ENCODE assay signal across 14 cellular contexts in the genomic region with DNA sequence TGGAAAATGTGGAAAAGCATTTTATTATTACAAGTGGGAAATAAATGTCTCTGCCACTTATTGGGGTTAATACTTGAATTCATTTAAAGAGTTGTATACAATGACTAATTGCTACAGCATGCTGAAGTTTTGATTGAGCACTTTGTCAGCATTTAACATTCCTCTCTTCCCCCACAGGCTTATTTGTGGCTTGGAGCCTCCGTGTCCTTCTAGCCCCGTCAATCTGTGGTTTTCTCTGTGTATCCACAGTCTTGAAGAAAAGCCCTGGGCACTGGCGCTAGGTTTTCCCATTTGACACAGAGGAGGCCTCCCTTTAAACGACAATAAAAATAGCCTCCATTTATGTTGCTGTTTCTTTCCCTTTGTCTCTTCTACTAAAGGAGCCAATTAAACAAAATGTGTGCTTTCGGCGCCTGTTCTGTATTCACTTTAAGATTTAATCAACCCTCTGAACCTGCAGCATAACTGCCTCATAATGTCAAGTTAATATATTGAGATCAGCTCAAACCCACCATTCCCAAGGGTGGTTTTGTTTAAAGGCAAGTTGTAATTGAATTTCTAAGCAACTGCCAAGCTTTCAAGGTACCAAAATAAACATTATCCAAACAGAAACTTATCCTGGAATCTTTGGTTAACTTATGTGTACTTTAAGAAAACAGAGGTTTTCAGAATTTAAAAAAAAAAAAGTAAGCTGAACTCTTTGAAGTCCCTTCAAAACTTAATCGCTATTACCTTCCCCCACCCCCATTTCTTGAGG.
DNase-seq lines count a peak whose midpoint lies in the region; TF ChIP-seq lines count a peak whose summit lies in the region.
"Had no signal": no experiment of that assay in that cellular context is flagged by ENCODE, and none has a peak within 500 bp of the region (broad histone marks: within the 10 kb centered on the region; RNA-seq: fewer than 3 reads in every experiment).

No MANE protein-coding gene starts in this region.

- no peak overlapping the region for H3K4me3 Mint-ChIP-seq in activated CD4-positive, alpha-beta memory T cell treated with anti-CD3 and anti-CD28 coated beads for 36 hours
- H3K4me3 Mint-ChIP-seq: activated CD4-positive, alpha-beta T cell treated with anti-CD3 and anti-CD28 coated beads, Interleukin-2, amount 10 ng/mL, durations not matched to agents 7 days and 5 days; central memory CD8-positive, alpha-beta T cell had no signal

- H3K9me3 ChIP-seq in SK-N-SH (no peaks in the 10 kb centered on the region), stomach smooth muscle (ENCODE audit: control insufficient read depth in 2 of 2, low read length in 2 of 2) (no peaks in the 10 kb centered on the region)
- H3K9me3 ChIP-seq: gastrocnemius medialis, pancreas had no signal

- peaks cover 4% of the 10 kb centered on the region for H3F3A ChIP-seq in SK-N-SH (replicated peaks; ENCODE audit: insufficient read depth)

- no peak for TF ChIP-seq EP300 in SK-N-SH (IDR thresholded peaks at IDR 0.05; ENCODE audit: borderline replicate concordance in 1 of 2, low read depth in 1 of 2, low read length in 1 of 2)

- H3K4me3 ChIP-seq in SK-N-SH (ENCODE audit: low read depth in 2 of 2, low read length in 1 of 2) (no peak overlapping the region), fibroblast of villous mesenchyme (ENCODE audit: low read depth, low read length) (no peak overlapping the region), stomach smooth muscle (ENCODE audit: low read length in 2 of 2) (peak overlapping the region; percentile 17 to 37), coronary artery (no peak overlapping the region)
- H3K4me3 ChIP-seq: gastrocnemius medialis, pancreas had no signal

- no peaks in the 10 kb centered on the region for H3K79me2 ChIP-seq in SK-N-SH (ENCODE audit: insufficient read depth)

- H3K27me3 ChIP-seq in SK-N-SH (ENCODE audit: insufficient read depth) (peaks cover 5% of the 10 kb centered on the region; the same call in 1 of the 2 replicates), stomach smooth muscle (ENCODE audit: control insufficient read depth in 1 of 2, insufficient read depth in 2 of 2, low read length in 2 of 2) (no peaks in the 10 kb centered on the region)
- H3K27me3 ChIP-seq: gastrocnemius medialis, pancreas had no signal

- H3K4me1 Mint-ChIP-seq in activated CD4-positive, alpha-beta memory T cell treated with anti-CD3 and anti-CD28 coated beads for 36 hours (ENCODE audit: low read depth): no peaks in the 10 kb centered on the region
- H3K4me1 Mint-ChIP-seq: activated CD4-positive, alpha-beta T cell treated with anti-CD3 and anti-CD28 coated beads, Interleukin-2, amount 10 ng/mL, durations not matched to agents 7 days and 5 days; central memory CD8-positive, alpha-beta T cell had no signal

- CTCF ChIA-PET in SK-N-SH (lab: Yijun Ruan, JAX): no interaction called here
- CTCF ChIA-PET in activated CD4-positive, alpha-beta memory T cell treated with anti-CD3 and anti-CD28 coated beads for 36 hours (lab: Charles Lee): no interaction called here

- H3K36me3 ChIP-seq in SK-N-SH (replicated peaks in 1 of 2; ENCODE audit: control insufficient read depth in 1 of 2, insufficient read depth in 2 of 2, low read length in 1 of 2) (no peaks in the 10 kb centered on the region), stomach smooth muscle (ENCODE audit: control insufficient read depth in 2 of 2, insufficient read depth in 2 of 2, low read length in 2 of 2) (no peaks in the 10 kb centered on the region)
- H3K36me3 ChIP-seq: gastrocnemius medialis, pancreas had no signal

- peak overlapping the region; percentile 54 for H3K4me2 ChIP-seq in SK-N-SH

- no peaks in the 10 kb centered on the region for H3K9me2 ChIP-seq in SK-N-SH

- no peaks in the 10 kb centered on the region for H4K20me1 ChIP-seq in SK-N-SH (ENCODE audit: insufficient read depth)

- TF ChIP-seq CTCF in SK-N-SH (IDR thresholded peaks at IDR 0.05) (no peak), fibroblast of villous mesenchyme (IDR thresholded peaks at IDR 0.05; ENCODE audit: insufficient read depth, low read depth, low read length) (no peak), coronary artery (IDR thresholded peaks at IDR 0.05) (no peak)

- H3K4me1 ChIP-seq in SK-N-SH (ENCODE audit: control insufficient read depth in 1 of 2, insufficient read depth in 2 of 2, low read depth in 1 of 2, low read length in 1 of 2): peaks cover 0 to 4% of the 10 kb centered on the region in 2 experiments; a peak in 1 of 4 replicates
- peaks cover 11% of the 10 kb centered on the region for H3K4me1 ChIP-seq in stomach smooth muscle (ENCODE audit: control insufficient read depth, insufficient read depth, low read length)
- H3K4me1 ChIP-seq: gastrocnemius medialis, pancreas had no signal

- 18% methylated on average over 7 of the region's 7 CpGs for WGBS in SK-N-SH (ENCODE audit: low lambda C conversion rate)

- no peak for TF ChIP-seq RAD21 in SK-N-SH (IDR thresholded peaks at IDR 0.05; ENCODE audit: low read length)

- peak overlapping the region in 1 of 2 experiments; percentile 41; a peak in 2 of 4 replicates for H3K27ac ChIP-seq in SK-N-SH (ENCODE audit: low read depth in 2 of 2, low read length in 1 of 2)
- peak overlapping the region; percentile 8 for H3K27ac ChIP-seq in stomach smooth muscle (ENCODE audit: low read length)
- no peak overlapping the region for H3K27ac ChIP-seq in coronary artery
- H3K27ac ChIP-seq: gastrocnemius medialis, pancreas had no signal

- H3K9me3 Mint-ChIP-seq in activated CD4-positive, alpha-beta memory T cell treated with anti-CD3 and anti-CD28 coated beads for 36 hours: no peaks in the 10 kb centered on the region
- H3K9me3 Mint-ChIP-seq: activated CD4-positive, alpha-beta T cell treated with anti-CD3 and anti-CD28 coated beads, Interleukin-2, amount 10 ng/mL, durations not matched to agents 7 days and 5 days; central memory CD8-positive, alpha-beta T cell had no signal

- peaks cover 18% of the 10 kb centered on the region for H3K27me3 Mint-ChIP-seq in activated CD4-positive, alpha-beta memory T cell treated with anti-CD3 and anti-CD28 coated beads for 36 hours

- POLR2A ChIA-PET in SK-N-SH (lab: Yijun Ruan, JAX): no interaction called here
- POLR2A ChIA-PET in activated CD4-positive, alpha-beta memory T cell treated with anti-CD3 and anti-CD28 coated beads for 36 hours (lab: Charles Lee): no interaction called here

- H3K9ac ChIP-seq in SK-N-SH (no peak overlapping the region), stomach smooth muscle (ENCODE audit: low read length in 2 of 2) (no peak overlapping the region)

- H3K36me3 Mint-ChIP-seq in activated CD4-positive, alpha-beta memory T cell treated with anti-CD3 and anti-CD28 coated beads for 36 hours: no peaks in the 10 kb centered on the region

- DNase-seq in GM04504 (ENCODE audit: low read depth) (peak; percentile 53), SK-N-SH (no peak), fibroblast of villous mesenchyme (ENCODE audit: low read depth) (peak; percentile 47), CD1c-positive myeloid dendritic cell (ENCODE audit: extremely low spot score) (no peak), coronary artery (ENCODE audit: low spot score) (no peak), NCI-H69 (lab: John Stamatoyannopoulos, UW) (no peak)
- DNase-seq in activated CD4-positive, alpha-beta memory T cell treated with anti-CD3 and anti-CD28 coated beads for 36 hours: no peak
- DNase-seq: activated CD4-positive, alpha-beta T cell treated with anti-CD3 and anti-CD28 coated beads, Interleukin-2, amount 10 ng/mL, durations not matched to agents 7 days and 5 days; gastrocnemius medialis; left ventricle myocardium superior; NCI-H526 treated with DMSO at 0.1 percent for 48 hours; pancreas had no signal

- peak overlapping the region; percentile 47; the same call in 1 of the 2 replicates for H2AFZ ChIP-seq in SK-N-SH (ENCODE audit: low read depth)

- intact Hi-C loops in activated CD4-positive, alpha-beta memory T cell treated with anti-CD3 and anti-CD28 coated beads for 36 hours (cut with micrococcal nuclease): no loop called here

- H3K27ac Mint-ChIP-seq in activated CD4-positive, alpha-beta memory T cell treated with anti-CD3 and anti-CD28 coated beads for 36 hours: no peak overlapping the region
- H3K27ac Mint-ChIP-seq: activated CD4-positive, alpha-beta T cell treated with anti-CD3 and anti-CD28 coated beads, Interleukin-2, amount 10 ng/mL, durations not matched to agents 7 days and 5 days had no signal

TF ChIP-seq in SK-N-SH, 30 proteins besides CTCF, POLR2A, EP300 and RAD21:
- TF ChIP-seq EZH2phosphoT487 (IDR thresholded peaks at IDR 0.05; ENCODE audit: borderline replicate concordance, low read depth): no peak
- TF ChIP-seq PBX3 (IDR thresholded peaks at IDR 0.05): peak; percentile 51
TF ChIP-seq in SK-N-SH: peak in this region for 1.

Comparison
In these comparisons a context has a peak if more than half of its experiments do, and no peak if none do; other contexts are left out.
1. DNase-seq: peak in GM04504 (single experiment) and fibroblast of villous mesenchyme (single experiment); none in SK-N-SH (single experiment), CD1c-positive myeloid dendritic cell (single experiment), coronary artery (single experiment), NCI-H69 (single experiment) and activated CD4-positive, alpha-beta memory T cell treated with anti-CD3 and anti-CD28 coated beads for 36 hours (single experiment).
2. H3K4me3 ChIP-seq: peak in stomach smooth muscle (2 of 2); none in SK-N-SH (0 of 2), fibroblast of villous mesenchyme (single experiment) and coronary artery (single experiment).